ENCODE assay signal across 35 cellular contexts in the genomic region with DNA sequence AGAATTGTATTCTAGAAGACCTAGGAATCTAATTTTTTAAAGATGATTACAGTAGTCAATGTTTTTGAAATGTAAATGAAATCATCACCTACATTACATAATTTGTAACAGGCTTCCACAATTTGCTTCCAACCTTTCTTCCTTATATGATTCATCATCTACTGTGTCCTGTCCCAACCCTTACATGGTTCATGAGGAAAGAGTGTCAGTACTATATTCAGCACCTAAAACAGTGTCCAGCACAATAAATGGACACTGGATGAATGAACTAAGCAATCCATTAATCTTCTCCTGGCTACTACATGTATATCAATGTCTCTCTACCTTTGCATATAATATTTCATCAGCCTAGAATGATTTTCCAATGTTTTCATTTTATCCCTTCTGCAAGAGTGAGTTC. TPM values are rescaled to one million over a fixed set of nuclear protein-coding genes. Genes with fewer than 3 reads are reported as not detected.
DNase-seq lines count a peak whose midpoint lies in the region; ATAC-seq, FAIRE-seq and TF ChIP-seq lines count a peak whose summit lies in the region.
"Had no signal": no experiment of that assay in that cellular context is flagged by ENCODE, and none has a peak within 500 bp of the region (broad histone marks: within the 10 kb centered on the region; RNA-seq: fewer than 3 reads in every experiment).

No MANE protein-coding gene starts in this region.

- peak overlapping the region; percentile 45 for H3K27ac ChIP-seq in left ventricle myocardium inferior (replicated peaks)
- H3K27ac ChIP-seq: 22Rv1; A549; BLaER1; BLaER1 treated with 17β-estradiol and CSF1 and Interleukin-3, amounts not matched to agents 10 nM and 100 nM; C4-2B had no signal

- ATAC-seq in Right ventricle myocardium superior (ENCODE audit: poor library complexity) (no peak), left ventricle myocardium superior (peak; percentile 19)
- ATAC-seq: A549; CD8-positive, alpha-beta T cell had no signal

- H3K4me3 Mint-ChIP-seq in activated CD4-positive, alpha-beta memory T cell treated with anti-CD3 and anti-CD28 coated beads for 36 hours, result no peak overlapping the region
- H3K4me3 Mint-ChIP-seq: B cell; CD14-positive monocyte; CD4-positive, alpha-beta memory T cell; CD4-positive, alpha-beta T cell; CD4-positive, CD25-positive, alpha-beta regulatory T cell; CD8-positive, alpha-beta memory T cell; CD8-positive, alpha-beta T cell had no signal

- H3K4me1 Mint-ChIP-seq in activated CD4-positive, alpha-beta memory T cell treated with anti-CD3 and anti-CD28 coated beads for 36 hours (ENCODE audit: low read depth), result no peaks in the 10 kb centered on the region
- H3K4me1 Mint-ChIP-seq: B cell; CD14-positive monocyte; CD4-positive, alpha-beta memory T cell; CD4-positive, CD25-positive, alpha-beta regulatory T cell; CD8-positive, alpha-beta memory T cell had no signal

- TF ChIP-seq CTCF in left ventricle myocardium inferior (IDR thresholded peaks at IDR 0.05; ENCODE audit: borderline replicate concordance), result no peak
- no peak for TF ChIP-seq CTCF in bronchial epithelial cell (IDR thresholded peaks at IDR 0.05; ENCODE audit: insufficient read depth, low read length, severe bottlenecking)
- TF ChIP-seq CTCF in epithelial cell of esophagus (IDR thresholded peaks at IDR 0.05; ENCODE audit: insufficient read depth, low read depth, low read length, missing control alignments), result no peak

- no peak overlapping the region for H3K4me3 ChIP-seq in left ventricle myocardium inferior
- H3K4me3 ChIP-seq in bronchial epithelial cell (ENCODE audit: low read depth, low read length), result no peak overlapping the region
- no peak overlapping the region for H3K4me3 ChIP-seq in epithelial cell of esophagus (ENCODE audit: low read length)
- H3K4me3 ChIP-seq: A549; BLaER1; BLaER1 treated with 17β-estradiol and CSF1 and Interleukin-3, amounts not matched to agents 10 nM and 100 nM had no signal

- POLR2A ChIA-PET in activated CD4-positive, alpha-beta memory T cell treated with anti-CD3 and anti-CD28 coated beads for 36 hours (lab: Charles Lee), result no interaction called here

- no peak overlapping the region for H3K27ac Mint-ChIP-seq in activated CD4-positive, alpha-beta memory T cell treated with anti-CD3 and anti-CD28 coated beads for 36 hours
- H3K27ac Mint-ChIP-seq: B cell; CD14-positive monocyte; CD4-positive, alpha-beta memory T cell; CD4-positive, alpha-beta T cell; CD4-positive, CD25-positive, alpha-beta regulatory T cell; CD8-positive, alpha-beta memory T cell; CD8-positive, alpha-beta T cell had no signal

- intact Hi-C loops in left ventricle myocardium inferior (cut with micrococcal nuclease) (no loop called here), Right ventricle myocardium superior (cut with DNase I) (no loop called here), left ventricle myocardium superior (cut with micrococcal nuclease) (no loop called here), cardiac septum (cut with DNase I) (no loop called here)
- intact Hi-C loops in activated CD4-positive, alpha-beta memory T cell treated with anti-CD3 and anti-CD28 coated beads for 36 hours (cut with micrococcal nuclease), result no loop called here

- peaks cover 2% of the 10 kb centered on the region for H3K27me3 Mint-ChIP-seq in activated CD4-positive, alpha-beta memory T cell treated with anti-CD3 and anti-CD28 coated beads for 36 hours
- H3K27me3 Mint-ChIP-seq: B cell; CD4-positive, alpha-beta memory T cell; CD4-positive, alpha-beta T cell; CD4-positive, CD25-positive, alpha-beta regulatory T cell had no signal

- DNase-seq in left ventricle myocardium inferior (no peak), Right ventricle myocardium superior (no peak), left ventricle myocardium superior (no peak), cardiac septum (ENCODE audit: low spot score) (no peak), bronchial epithelial cell (ENCODE audit: low read depth) (peak; percentile 16), epithelial cell of esophagus (ENCODE audit: low read depth) (peak; percentile 20), AML-193 (lab: John Stamatoyannopoulos, UW) (no peak)
- DNase-seq in activated CD4-positive, alpha-beta memory T cell treated with anti-CD3 and anti-CD28 coated beads for 36 hours, result no peak
- DNase-seq: 8988T; ACHN; BE2C; C1 segment of cervical spinal cord; Caco-2; Calu3; CD4-positive, alpha-beta memory T cell; CD4-positive, alpha-beta T cell; CD4-positive, CD25-positive, alpha-beta regulatory T cell; CD8-positive, alpha-beta memory T cell; CD8-positive, alpha-beta T cell; COR-L47; DMS 273 treated with DMSO at 0.1 percent for 48 hours; DMS153; DMS53; DMS79; DMS79 treated with DMSO at 0.1 percent for 48 hours; DND-41; EL had no signal

- H3K27me3 ChIP-seq in left ventricle myocardium inferior (ENCODE audit: low read depth) (no peaks in the 10 kb centered on the region), bronchial epithelial cell (ENCODE audit: control insufficient read depth, insufficient read depth, low read length) (no peaks in the 10 kb centered on the region)
- H3K27me3 ChIP-seq: BE2C; BLaER1; BLaER1 treated with 17β-estradiol and CSF1 and Interleukin-3, amounts not matched to agents 10 nM and 100 nM had no signal

- peaks cover 3% of the 10 kb centered on the region for H3K9me3 Mint-ChIP-seq in activated CD4-positive, alpha-beta memory T cell treated with anti-CD3 and anti-CD28 coated beads for 36 hours
- H3K9me3 Mint-ChIP-seq: CD8-positive, alpha-beta T cell had no signal

- H3K4me1 ChIP-seq in left ventricle myocardium inferior, result peaks cover 68% of the 10 kb centered on the region
- H3K4me1 ChIP-seq: A549; BE2C; BLaER1; BLaER1 treated with 17β-estradiol and CSF1 and Interleukin-3, amounts not matched to agents 10 nM and 100 nM; Caco-2 had no signal

- no peaks in the 10 kb centered on the region for H3K36me3 ChIP-seq in left ventricle myocardium inferior
- no peaks in the 10 kb centered on the region for H3K36me3 ChIP-seq in bronchial epithelial cell (ENCODE audit: control insufficient read depth, insufficient read depth, low read length)
- H3K36me3 ChIP-seq: BE2C; BLaER1; BLaER1 treated with 17β-estradiol and CSF1 and Interleukin-3, amounts not matched to agents 10 nM and 100 nM had no signal

- CTCF ChIA-PET in activated CD4-positive, alpha-beta memory T cell treated with anti-CD3 and anti-CD28 coated beads for 36 hours (lab: Charles Lee), result no interaction called here

- peaks cover 2% of the 10 kb centered on the region for H3K36me3 Mint-ChIP-seq in activated CD4-positive, alpha-beta memory T cell treated with anti-CD3 and anti-CD28 coated beads for 36 hours
- H3K36me3 Mint-ChIP-seq: CD14-positive monocyte; CD4-positive, alpha-beta memory T cell; CD4-positive, CD25-positive, alpha-beta regulatory T cell; CD8-positive, alpha-beta memory T cell; CD8-positive, alpha-beta T cell had no signal

- no peak for FAIRE-seq in bronchial epithelial cell (lab: Jason Lieb, UNC)
- FAIRE-seq: A204.1, A549 had no signal

- H3K9me3 ChIP-seq in left ventricle myocardium inferior (replicated peaks), result no peaks in the 10 kb centered on the region
- H3K9me3 ChIP-seq: A549, BE2C, Caco-2 had no signal

RNA-seq across cellular contexts. Expression of a gene that starts 12.2 kb away (rescaled TPM):
- total RNA-seq in left ventricle myocardium inferior (325 TPM), Right ventricle myocardium superior (356 TPM), left ventricle myocardium superior (450 TPM), cardiac septum (45.1 TPM), bronchial epithelial cell (0.13 TPM in 1 of 2 replicates, not detected in the other)
- total RNA-seq in activated CD4-positive, alpha-beta memory T cell treated with anti-CD3 and anti-CD28 coated beads for 36 hours, result not detected
- total RNA-seq: B cell; CD4-positive, alpha-beta memory T cell; CD4-positive, alpha-beta T cell; CD4-positive, CD25-positive, alpha-beta regulatory T cell; CD8-positive, alpha-beta memory T cell; CD8-positive, alpha-beta T cell had no signal

Comparison
In these comparisons a context has a peak if more than half of its experiments do, and no peak if none do; other contexts are left out.
1. DNase-seq: peak in bronchial epithelial cell (single experiment) and epithelial cell of esophagus (single experiment); none in left ventricle myocardium inferior (single experiment), Right ventricle myocardium superior (single experiment), left ventricle myocardium superior (single experiment), cardiac septum (single experiment), activated CD4-positive, alpha-beta memory T cell treated with anti-CD3 and anti-CD28 coated beads for 36 hours (single experiment) and AML-193 (0 of 2).
2. RNA of a gene that starts 12.2 kb away (total RNA-seq): 450 TPM in left ventricle myocardium superior (single experiment), 356 TPM in Right ventricle myocardium superior (single experiment), 325 TPM in left ventricle myocardium inferior (single experiment) and 45.1 TPM in cardiac septum (single experiment); 0.13 TPM in bronchial epithelial cell and not detected in activated CD4-positive, alpha-beta memory T cell treated with anti-CD3 and anti-CD28 coated beads for 36 hours; every median in the first group is over 10 times any median in the second.